Comparison of ENCODE assay signal across 8 cellular contexts in genomic region chr12:62833634-62834033, GRCh38.
"Had no signal": no experiment of that assay in that cellular context is flagged by ENCODE, and none has a peak within 500 bp of the region (broad histone marks: within the 10 kb centered on the region; RNA-seq: fewer than 3 reads in every experiment).

No MANE protein-coding gene starts in this region.

- H3K9me3 Mint-ChIP-seq: HFFc6, IgD-negative memory B cell had no signal

- H3K27ac ChIP-seq: GM23248, HL-60 had no signal

- H3K4me3 Mint-ChIP-seq: HFFc6, IgD-negative memory B cell had no signal

- H3K9me3 ChIP-seq: HAP-1 had no signal

- H3K36me3 Mint-ChIP-seq: IgD-negative memory B cell had no signal

- H2AFZ ChIP-seq: GM23248 had no signal

- H3K36me3 ChIP-seq: HAP-1 had no signal

- H3K9ac ChIP-seq: GM23248 had no signal

- DNase-seq: GM23248, GOT3, H7, HFFc6, KG1 had no signal

- H3K4me3 ChIP-seq: GM23248, HAP-1 had no signal

- H3K27ac Mint-ChIP-seq: IgD-negative memory B cell had no signal
